Comparison of ENCODE assay signal across 1 cellular context in genomic region chr6:37548067-37548674, GRCh38.
TF ChIP-seq lines count a peak whose summit lies in the region.

No MANE protein-coding gene starts in this region.

TF ChIP-seq in SK-N-SH, 30 proteins besides CTCF, POLR2A, EP300 and RAD21 (continued from another document):
- no peak for TF ChIP-seq REST (IDR thresholded peaks at IDR 0.05; ENCODE audit: low read depth, low read length)
TF ChIP-seq in SK-N-SH: peak in this region for 1.
